14 cellular contexts compared by ENCODE assay signal in the genomic region with DNA sequence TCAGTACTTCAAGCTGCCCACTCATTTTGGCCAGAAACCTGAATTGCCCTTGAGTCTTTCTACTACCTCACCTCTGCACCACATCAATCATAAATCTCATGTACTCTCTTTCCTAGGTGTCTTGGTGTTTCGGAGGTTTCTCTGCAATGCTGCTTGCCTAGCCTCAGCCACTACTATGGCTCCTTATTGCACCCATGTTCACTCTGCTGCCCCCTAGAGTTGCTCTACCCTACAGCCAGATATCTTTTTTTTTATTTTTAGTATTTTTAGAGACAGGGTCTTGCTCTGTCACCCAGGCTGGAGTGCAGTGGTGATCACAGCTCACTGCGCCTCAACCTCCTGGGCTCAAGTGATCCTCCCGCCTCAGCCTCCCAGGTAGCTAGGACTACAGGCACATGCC.
DNase-seq lines count a peak whose midpoint lies in the region; ATAC-seq and TF ChIP-seq lines count a peak whose summit lies in the region.
"Had no signal": no experiment of that assay in that cellular context is flagged by ENCODE, and none has a peak within 500 bp of the region (broad histone marks: within the 10 kb centered on the region; RNA-seq: fewer than 3 reads in every experiment).

No MANE protein-coding gene starts in this region.

- H3K79me2 ChIP-seq in OCI-LY1 (ENCODE audit: insufficient read depth, low read length) (no peaks in the 10 kb centered on the region), fibroblast of lung (ENCODE audit: control insufficient read depth, insufficient read depth, low read length) (no peaks in the 10 kb centered on the region)

- no peak overlapping the region for H3K27ac ChIP-seq in OCI-LY1 (ENCODE audit: low read depth, low read length, poor library complexity, severe bottlenecking)
- H3K27ac ChIP-seq in fibroblast of lung (ENCODE audit: insufficient read depth, low read length): no peak overlapping the region
- H3K27ac ChIP-seq: epithelial cell of prostate, ovary had no signal

- H3K36me3 ChIP-seq in OCI-LY1 (ENCODE audit: insufficient read depth, low read length) (no peaks in the 10 kb centered on the region), fibroblast of lung (ENCODE audit: control insufficient read depth, insufficient read depth, low read length) (no peaks in the 10 kb centered on the region)
- H3K36me3 ChIP-seq: ovary had no signal

- H3K9me3 ChIP-seq in OCI-LY1 (ENCODE audit: low read length) (no peaks in the 10 kb centered on the region), fibroblast of lung (ENCODE audit: control insufficient read depth, insufficient read depth, low read depth, low read length) (no peaks in the 10 kb centered on the region)
- H3K9me3 ChIP-seq: ovary had no signal

- peaks cover 8% of the 10 kb centered on the region for H3K4me1 Mint-ChIP-seq in type B pancreatic cell (ENCODE audit: unreplicated experiment)
- H3K4me1 Mint-ChIP-seq: activated CD4-positive, alpha-beta memory T cell treated with anti-CD3 and anti-CD28 coated beads, Interleukin-2, amount 10 ng/mL, durations not matched to agents 7 days and 5 days had no signal

- H4K20me1 ChIP-seq in OCI-LY1 (ENCODE audit: insufficient read depth, low read length) (no peaks in the 10 kb centered on the region), fibroblast of lung (ENCODE audit: control insufficient read depth, extremely low read depth, insufficient read depth, low read length) (no peaks in the 10 kb centered on the region)

- H3K4me3 Mint-ChIP-seq in type B pancreatic cell: no peak overlapping the region
- H3K4me3 Mint-ChIP-seq: activated CD4-positive, alpha-beta memory T cell treated with anti-CD3 and anti-CD28 coated beads, Interleukin-2, amount 10 ng/mL, durations not matched to agents 7 days and 5 days had no signal

- H3F3A ChIP-seq in OCI-LY1 (ENCODE audit: insufficient read depth, low read length): no peaks in the 10 kb centered on the region

- H3K4me1 ChIP-seq in OCI-LY1 (ENCODE audit: insufficient read depth, low read length, severe bottlenecking) (no peaks in the 10 kb centered on the region), fibroblast of lung (ENCODE audit: control insufficient read depth, extremely low read depth, insufficient read depth, low read length) (no peaks in the 10 kb centered on the region)

- no peaks in the 10 kb centered on the region for H3K27me3 Mint-ChIP-seq in type B pancreatic cell
- H3K27me3 Mint-ChIP-seq: activated CD4-positive, alpha-beta memory T cell treated with anti-CD3 and anti-CD28 coated beads, Interleukin-2, amount 10 ng/mL, durations not matched to agents 7 days and 5 days had no signal

- no peak for ATAC-seq in HG03432 (IDR thresholded peaks at IDR 0.05; ENCODE audit: unreplicated experiment)

- TF ChIP-seq CTCF in OCI-LY1 (IDR thresholded peaks at IDR 0.05; ENCODE audit: low read length) (peak; percentile 28; the same call in 1 of the 2 replicates), fibroblast of lung (conservative IDR thresholded peaks at IDR 0.05 in 1 of 2, IDR thresholded peaks at IDR 0.05 in 1 of 2; ENCODE audit: low read depth in 1 of 2, low read length in 2 of 2) (peak; percentile 2 to 5), type B pancreatic cell (conservative IDR thresholded peaks at IDR 0.05) (peak; percentile 36)

- H3K4me2 ChIP-seq in OCI-LY1 (ENCODE audit: low read length) (no peak overlapping the region), fibroblast of lung (ENCODE audit: extremely low read depth, insufficient read depth, low read length) (no peak overlapping the region)

- H3K4me3 ChIP-seq in OCI-LY1 (ENCODE audit: low read depth, low read length, poor library complexity, severe bottlenecking) (no peak overlapping the region), fibroblast of lung (replicated peaks in 1 of 4; ENCODE audit: control extremely low read depth in 1 of 4, insufficient read depth in 1 of 4, low read depth in 3 of 4, low read length in 4 of 4) (no peak overlapping the region)
- H3K4me3 ChIP-seq: ovary had no signal

- H3K27ac Mint-ChIP-seq in type B pancreatic cell: peak overlapping the region; percentile 14
- H3K27ac Mint-ChIP-seq: activated CD4-positive, alpha-beta memory T cell treated with anti-CD3 and anti-CD28 coated beads, Interleukin-2, amount 10 ng/mL, durations not matched to agents 7 days and 5 days had no signal

- no peaks in the 10 kb centered on the region for H3K9me2 ChIP-seq in OCI-LY1 (ENCODE audit: low read depth, low read length)

- DNase-seq in activated CD4-positive, alpha-beta T cell treated with anti-CD3 and anti-CD28 coated beads for 48 hours: peak; percentile 5
- no peak for DNase-seq in activated CD4-positive, alpha-beta T cell treated with anti-CD3 and anti-CD28 coated beads for 1 hour
- no peak for DNase-seq in fibroblast of lung (ENCODE audit: low read depth in 2 of 2)
- DNase-seq in type B pancreatic cell (ENCODE audit: extremely low spot score, unreplicated experiment): no peak
- DNase-seq in glomerular visceral epithelial cell (ENCODE audit: extremely low spot score): no peak
- no peak for DNase-seq in pons (ENCODE audit: low spot score)
- DNase-seq: activated CD4-positive, alpha-beta memory T cell treated with anti-CD3 and anti-CD28 coated beads, Interleukin-2, amount 10 ng/mL, durations not matched to agents 7 days and 5 days; caudate nucleus; DND-41; NCI-H2029 treated with DMSO at 0.1 percent for 48 hours; ovary had no signal

- no peak overlapping the region for H2AFZ ChIP-seq in OCI-LY1 (ENCODE audit: low read length)
- H2AFZ ChIP-seq in fibroblast of lung (ENCODE audit: low read length): no peak overlapping the region

- H3K36me3 Mint-ChIP-seq in type B pancreatic cell: no peaks in the 10 kb centered on the region

- peaks cover 4% of the 10 kb centered on the region for H3K9me3 Mint-ChIP-seq in type B pancreatic cell

- H3K27me3 ChIP-seq in OCI-LY1 (ENCODE audit: insufficient read depth, low read length) (no peaks in the 10 kb centered on the region), fibroblast of lung (ENCODE audit: control insufficient read depth, insufficient read depth, low read length) (no peaks in the 10 kb centered on the region)
- H3K27me3 ChIP-seq: ovary had no signal

- H3K9ac ChIP-seq in OCI-LY1 (ENCODE audit: low read length) (no peak overlapping the region), fibroblast of lung (ENCODE audit: insufficient read depth, low read length) (no peak overlapping the region)
